32 cellular contexts compared by ENCODE assay signal in genomic region chr16:72126429-72126765, GRCh38. TPM values are rescaled to one million over a fixed set of nuclear protein-coding genes. Genes with fewer than 3 reads are reported as not detected.
DNase-seq lines count a peak whose midpoint lies in the region; ATAC-seq, FAIRE-seq and TF ChIP-seq lines count a peak whose summit lies in the region.
"Had no signal": no experiment of that assay in that cellular context is flagged by ENCODE, and none has a peak within 500 bp of the region (broad histone marks: within the 10 kb centered on the region; RNA-seq: fewer than 3 reads in every experiment).

No MANE protein-coding gene starts in this region.

- H3K9ac ChIP-seq in keratinocyte (ENCODE audit: control insufficient read depth, extremely low read depth, insufficient read depth, low read length) (no peak overlapping the region), colonic mucosa (ENCODE audit: low read depth in 2 of 2, low read length in 2 of 2) (no peak overlapping the region)
- H3K9ac ChIP-seq: BLaER1 had no signal

- DNase-seq in COLO829 (ENCODE audit: low spot score) (peak; percentile 51), keratinocyte (ENCODE audit: low read depth, low spot score) (no peak), pons (ENCODE audit: low spot score) (peak; percentile 56), amniotic stem cell (lab: John Stamatoyannopoulos, UW) (no peak), Kasumi-1 (lab: John Stamatoyannopoulos, UW) (no peak), colonic mucosa (no peak)
- no peak for DNase-seq in activated naive CD4-positive, alpha-beta T cell treated with anti-CD3 and anti-CD28 coated beads, Interleukin-2, amount 50 U/mL, for 72 hours (ENCODE audit: low spot score in 2 of 2)
- DNase-seq: activated CD8-positive, alpha-beta T cell treated with anti-CD3 and anti-CD28 coated beads, Interleukin-2, amount 10 ng/mL, durations not matched to agents 7 days and 5 days; activated naive CD8-positive, alpha-beta T cell treated with anti-CD3 and anti-CD28 coated beads for 36 hours; Calu3; foreskin keratinocyte; HCEC 1CT; KBM-7; left cardiac atrium; midbrain; MM.1S; naive thymus-derived CD8-positive, alpha-beta T cell; NCI-H2081 treated with DMSO at 0.1 percent for 48 hours; NCI-H446; NCI-H82; occipital lobe; small intestine; stomach; T-helper 17 cell; upper lobe of left lung had no signal

- peak overlapping the region; percentile 94 for H3K27ac Mint-ChIP-seq in dendritic cell treated with granulocyte-macrophage colony-stimulating factor and Interleukin-4, amounts not matched to agents 40 ng/mL and 50 ng/mL, for 4 days
- no peak overlapping the region for H3K27ac Mint-ChIP-seq in activated naive CD4-positive, alpha-beta T cell treated with anti-CD3 and anti-CD28 coated beads, Interleukin-2, amount 50 U/mL, for 72 hours
- H3K27ac Mint-ChIP-seq: activated CD8-positive, alpha-beta T cell treated with anti-CD3 and anti-CD28 coated beads, Interleukin-2, amount 10 ng/mL, durations not matched to agents 7 days and 5 days; activated naive CD8-positive, alpha-beta T cell treated with anti-CD3 and anti-CD28 coated beads for 36 hours; activated T-helper 2 cell treated with anti-CD3 and anti-CD28 coated beads, Interferon-gamma antibody, Interleukin-2, Interleukin-4, amounts not matched to agents 10 μg/mL and 5 μg/mL and 100 μg/mL, durations not matched to agents 14 hours and 24 hours and 36 hours; naive thymus-derived CD8-positive, alpha-beta T cell; T-helper 17 cell had no signal

- no peaks in the 10 kb centered on the region for H3K27me3 Mint-ChIP-seq in dendritic cell treated with granulocyte-macrophage colony-stimulating factor and Interleukin-4, amounts not matched to agents 40 ng/mL and 50 ng/mL, for 4 days
- H3K27me3 Mint-ChIP-seq: activated naive CD8-positive, alpha-beta T cell treated with anti-CD3 and anti-CD28 coated beads for 36 hours; naive thymus-derived CD8-positive, alpha-beta T cell had no signal

- H3K36me3 ChIP-seq in keratinocyte (ENCODE audit: control insufficient read depth in 2 of 2, extremely low read depth in 1 of 2, insufficient read depth in 2 of 2, low read length in 2 of 2) (no peaks in the 10 kb centered on the region), colonic mucosa (no peaks in the 10 kb centered on the region)
- H3K36me3 ChIP-seq: BLaER1, stomach, upper lobe of left lung had no signal

- TF ChIP-seq CTCF in keratinocyte (optimal IDR thresholded peaks at IDR 0.05 in 1 of 3, IDR thresholded peaks at IDR 0.05 in 1 of 3, conservative IDR thresholded peaks at IDR 0.05 in 1 of 3; ENCODE audit: extremely low read depth in 1 of 3, insufficient read depth in 2 of 3, low read length in 3 of 3) (no peak), colonic mucosa (IDR thresholded peaks at IDR 0.05) (no peak)

- dilution Hi-C loops in keratinocyte (cut with MboI; ENCODE audit: extremely low pct_ligation_motif_present, low sequenced_read_pairs): no loop called here

- H3K4me1 Mint-ChIP-seq in dendritic cell treated with granulocyte-macrophage colony-stimulating factor and Interleukin-4, amounts not matched to agents 40 ng/mL and 50 ng/mL, for 4 days (ENCODE audit: low read depth): peaks cover 71% of the 10 kb centered on the region
- H3K4me1 Mint-ChIP-seq: activated naive CD8-positive, alpha-beta T cell treated with anti-CD3 and anti-CD28 coated beads for 36 hours had no signal

- no peaks in the 10 kb centered on the region for H3K9me3 Mint-ChIP-seq in dendritic cell treated with granulocyte-macrophage colony-stimulating factor and Interleukin-4, amounts not matched to agents 40 ng/mL and 50 ng/mL, for 4 days
- H3K9me3 Mint-ChIP-seq in activated naive CD4-positive, alpha-beta T cell treated with anti-CD3 and anti-CD28 coated beads, Interleukin-2, amount 50 U/mL, for 72 hours: no peaks in the 10 kb centered on the region
- H3K9me3 Mint-ChIP-seq: activated naive CD8-positive, alpha-beta T cell treated with anti-CD3 and anti-CD28 coated beads for 36 hours; activated T-helper 2 cell treated with anti-CD3 and anti-CD28 coated beads, Interferon-gamma antibody, Interleukin-2, Interleukin-4, amounts not matched to agents 10 μg/mL and 5 μg/mL and 100 μg/mL, durations not matched to agents 14 hours and 24 hours and 36 hours; central memory CD8-positive, alpha-beta T cell; naive thymus-derived CD8-positive, alpha-beta T cell had no signal

- H3K36me3 Mint-ChIP-seq in dendritic cell treated with granulocyte-macrophage colony-stimulating factor and Interleukin-4, amounts not matched to agents 40 ng/mL and 50 ng/mL, for 4 days (ENCODE audit: low read depth): peaks cover 27% of the 10 kb centered on the region
- H3K36me3 Mint-ChIP-seq in activated naive CD4-positive, alpha-beta T cell treated with anti-CD3 and anti-CD28 coated beads, Interleukin-2, amount 50 U/mL, for 72 hours: no peaks in the 10 kb centered on the region
- H3K36me3 Mint-ChIP-seq: activated naive CD8-positive, alpha-beta T cell treated with anti-CD3 and anti-CD28 coated beads for 36 hours; naive thymus-derived CD8-positive, alpha-beta T cell had no signal

- no peak overlapping the region for H2AFZ ChIP-seq in keratinocyte (ENCODE audit: control insufficient read depth, low read length)

- H3K79me2 ChIP-seq in keratinocyte (ENCODE audit: control insufficient read depth, insufficient read depth, low read length): no peaks in the 10 kb centered on the region

- FAIRE-seq in keratinocyte (lab: Jason Lieb, UNC): peak; percentile 5
- FAIRE-seq: astrocyte, small intestine had no signal

- H3K9me1 ChIP-seq in keratinocyte (ENCODE audit: control insufficient read depth, extremely low read depth, insufficient read depth, low read length): no peaks in the 10 kb centered on the region

- H4K20me1 ChIP-seq in keratinocyte (ENCODE audit: control insufficient read depth, extremely low read depth, insufficient read depth, low read length): no peaks in the 10 kb centered on the region
- H4K20me1 ChIP-seq: BLaER1 had no signal

- no peak for ATAC-seq in activated naive CD4-positive, alpha-beta T cell treated with anti-CD3 and anti-CD28 coated beads, Interleukin-2, amount 50 U/mL, for 72 hours
- ATAC-seq: activated CD8-positive, alpha-beta T cell treated with anti-CD3 and anti-CD28 coated beads, Interleukin-2, amount 10 ng/mL, durations not matched to agents 7 days and 5 days; foreskin keratinocyte; naive thymus-derived CD8-positive, alpha-beta T cell; SK-N-SH treated with all-trans-retinoic acid at 6 μM for 48 hours; T-helper 17 cell had no signal

- no peak overlapping the region for H3K4me3 ChIP-seq in keratinocyte (ENCODE audit: control insufficient read depth in 2 of 3, extremely low read depth in 1 of 3, insufficient read depth in 2 of 3, low read depth in 1 of 3, low read length in 3 of 3)
- H3K4me3 ChIP-seq in colonic mucosa: no peak overlapping the region
- H3K4me3 ChIP-seq: BLaER1, stomach, upper lobe of left lung had no signal

- H3K9me3 ChIP-seq in keratinocyte (ENCODE audit: control insufficient read depth, low read depth, low read length): no peaks in the 10 kb centered on the region
- H3K9me3 ChIP-seq in colonic mucosa: no peaks in the 10 kb centered on the region
- H3K9me3 ChIP-seq: BLaER1, stomach, upper lobe of left lung had no signal

- H3K27me3 ChIP-seq in keratinocyte (ENCODE audit: control insufficient read depth, extremely low read depth, insufficient read depth, low read length) (no peaks in the 10 kb centered on the region), colonic mucosa (no peaks in the 10 kb centered on the region)
- H3K27me3 ChIP-seq: BLaER1, foreskin keratinocyte, stomach, upper lobe of left lung had no signal

- intact Hi-C loops in dendritic cell treated with granulocyte-macrophage colony-stimulating factor and Interleukin-4, amounts not matched to agents 40 ng/mL and 50 ng/mL, for 4 days (cut with micrococcal nuclease): loop anchor here (10.0 kb wide), 2 partner anchors 108 to 278 kb away; no protein-coding TSS in a partner anchor
- intact Hi-C loops in colonic mucosa (cut with DNase I): loop anchor here (5.0 to 10.0 kb wide), 3 partner anchors 118 to 341 kb away; no protein-coding TSS in a partner anchor

- H3K4me1 ChIP-seq in keratinocyte (ENCODE audit: control insufficient read depth, extremely low read depth, insufficient read depth, low read length) (no peaks in the 10 kb centered on the region), colonic mucosa (no peaks in the 10 kb centered on the region)
- H3K4me1 ChIP-seq: foreskin keratinocyte had no signal

- H3K4me2 ChIP-seq in keratinocyte (ENCODE audit: control insufficient read depth, extremely low read depth, insufficient read depth, low read depth, low read length): no peak overlapping the region
- H3K4me2 ChIP-seq: BLaER1 had no signal

- H3K27ac ChIP-seq in keratinocyte (ENCODE audit: control insufficient read depth, insufficient read depth, low read length) (no peak overlapping the region), colonic mucosa (no peak overlapping the region)
- H3K27ac ChIP-seq: BLaER1, foreskin keratinocyte had no signal

- H3K4me3 Mint-ChIP-seq in dendritic cell treated with granulocyte-macrophage colony-stimulating factor and Interleukin-4, amounts not matched to agents 40 ng/mL and 50 ng/mL, for 4 days: no peak overlapping the region
- H3K4me3 Mint-ChIP-seq: activated CD8-positive, alpha-beta T cell treated with anti-CD3 and anti-CD28 coated beads, Interleukin-2, amount 10 ng/mL, durations not matched to agents 7 days and 5 days; activated naive CD8-positive, alpha-beta T cell treated with anti-CD3 and anti-CD28 coated beads for 36 hours; central memory CD8-positive, alpha-beta T cell; naive thymus-derived CD8-positive, alpha-beta T cell; T-helper 17 cell had no signal

RNA-seq across cellular contexts. Expression of gene DHX38, which starts 32.8 kb away (rescaled TPM):
- 23.9 to 34.4 TPM (median 25.9 TPM) in 3 replicates for polyA plus RNA-seq in keratinocyte
- 36.0 TPM for polyA plus RNA-seq in keratinocyte (2011; ENCODE audit: low read depth)
- polyA plus RNA-seq in keratinocyte (2011; cell fraction: cytosol; rRNA removed): 16.7 and 25.8 TPM in 2 replicates
- polyA plus RNA-seq in keratinocyte (2011; cell fraction: nucleus; rRNA removed): 77.9 and 80.7 TPM in 2 replicates
- 30.2 and 46.8 TPM in 2 replicates for polyA plus RNA-seq in keratinocyte (2012; ENCODE audit: low replicate concordance)
- polyA minus RNA-seq in keratinocyte: 52.9 to 73.8 TPM (median 57.1 TPM) in 3 replicates
- 39.9 TPM for polyA minus RNA-seq in keratinocyte (2011; cell fraction: cytosol; rRNA and poly(A)+ RNA removed)
- 31.0 and 44.0 TPM in 2 replicates for polyA minus RNA-seq in keratinocyte (2011; cell fraction: nucleus; rRNA and poly(A)+ RNA removed)
- total RNA-seq in activated naive CD4-positive, alpha-beta T cell treated with anti-CD3 and anti-CD28 coated beads, Interleukin-2, amount 50 U/mL, for 72 hours: 100 to 1,000 TPM in 1 of 2 donors, 10 to 100 TPM in 1; 81.2 to 119 TPM
- 10 to 100 TPM; 41.7 to 79.3 TPM for total RNA-seq in colonic mucosa

RNA-seq across cellular contexts. Expression of gene TXNL4B, which starts 33.0 kb away (rescaled TPM):
- 7.9 to 12.4 TPM (median 9.3 TPM) in 3 replicates for polyA plus RNA-seq in keratinocyte
- polyA plus RNA-seq in keratinocyte (2011; ENCODE audit: low read depth): 1.5 TPM
- polyA plus RNA-seq in keratinocyte (2011; cell fraction: cytosol; rRNA removed): 5.3 and 10.7 TPM in 2 replicates
- 7.8 and 11.1 TPM in 2 replicates for polyA plus RNA-seq in keratinocyte (2011; cell fraction: nucleus; rRNA removed)
- 6.4 and 8.4 TPM in 2 replicates for polyA plus RNA-seq in keratinocyte (2012; ENCODE audit: low replicate concordance)
- polyA minus RNA-seq in keratinocyte: 1.8 to 5.7 TPM (median 2.7 TPM) in 3 replicates
- 1.2 TPM for polyA minus RNA-seq in keratinocyte (2011; cell fraction: cytosol; rRNA and poly(A)+ RNA removed)
- polyA minus RNA-seq in keratinocyte (2011; cell fraction: nucleus; rRNA and poly(A)+ RNA removed): 3.5 and 5.0 TPM in 2 replicates
- 10 to 100 TPM; 18.0 to 25.5 TPM for total RNA-seq in activated naive CD4-positive, alpha-beta T cell treated with anti-CD3 and anti-CD28 coated beads, Interleukin-2, amount 50 U/mL, for 72 hours
- 10 to 100 TPM; 10.1 to 13.7 TPM for total RNA-seq in colonic mucosa

RNA-seq across cellular contexts. Expression of gene PMFBP1, which starts 45.6 kb away (rescaled TPM):
- 0.27 to 0.92 TPM (median 0.30 TPM) in 3 replicates for polyA plus RNA-seq in keratinocyte
- 6.0 TPM for polyA plus RNA-seq in keratinocyte (2011; ENCODE audit: low read depth)
- polyA plus RNA-seq in keratinocyte (2011; cell fraction: cytosol; rRNA removed): 0.12 and 0.21 TPM in 2 replicates
- 1.0 and 1.2 TPM in 2 replicates for polyA plus RNA-seq in keratinocyte (2011; cell fraction: nucleus; rRNA removed)
- 0.10 and 3.4 TPM in 2 replicates for polyA plus RNA-seq in keratinocyte (2012; ENCODE audit: low replicate concordance)
- polyA minus RNA-seq in keratinocyte: 0.51 to 1.4 TPM in 2 of 3 replicates, not detected in the other
- not detected for polyA minus RNA-seq in keratinocyte (2011; cell fraction: cytosol; rRNA and poly(A)+ RNA removed)
- 0.63 and 1.4 TPM in 2 replicates for polyA minus RNA-seq in keratinocyte (2011; cell fraction: nucleus; rRNA and poly(A)+ RNA removed)
- total RNA-seq in activated naive CD4-positive, alpha-beta T cell treated with anti-CD3 and anti-CD28 coated beads, Interleukin-2, amount 50 U/mL, for 72 hours: 1 to 10 TPM in 1 of 2 donors, under 1 TPM in 1; 0.16 to 3.1 TPM
- total RNA-seq in colonic mucosa: 1 to 10 TPM; 3.7 to 4.9 TPM
- total RNA-seq: activated T-helper 2 cell treated with anti-CD3 and anti-CD28 coated beads, Interferon-gamma antibody, Interleukin-2, Interleukin-4, amounts not matched to agents 10 μg/mL and 5 μg/mL and 100 μg/mL, durations not matched to agents 14 hours and 24 hours and 36 hours had no signal
- polyA plus RNA-seq: AG04450 had no signal

Comparison
In these comparisons a context has a peak if more than half of its experiments do, and no peak if none do; other contexts are left out.
1. DNase-seq: peak in COLO829 (single experiment) and pons (single experiment); none in keratinocyte (single experiment), amniotic stem cell (single experiment), Kasumi-1 (0 of 2), activated naive CD4-positive, alpha-beta T cell treated with anti-CD3 and anti-CD28 coated beads, Interleukin-2, amount 50 U/mL, for 72 hours (0 of 2) and colonic mucosa (single experiment).